In genomic region chr1:160628799-160629263, GRCh38 we compare ENCODE assay signal across 17 cellular contexts. TPM values are rescaled to one million over a fixed set of nuclear protein-coding genes. Genes with fewer than 3 reads are reported as not detected.
A peak's percentile ranks its signal among the peaks of the same experiment; 100 is the strongest.
DNase-seq lines count a peak whose midpoint lies in the region; ATAC-seq and TF ChIP-seq lines count a peak whose summit lies in the region.
"Had no signal": no experiment of that assay in that cellular context is flagged by ENCODE, and none has a peak within 500 bp of the region (broad histone marks: within the 10 kb centered on the region; RNA-seq: fewer than 3 reads in every experiment).

No MANE protein-coding gene starts in this region.

- peaks cover 13% of the 10 kb centered on the region for H3K27me3 Mint-ChIP-seq in type B pancreatic cell

- DNase-seq in DND-41 (peak; percentile 78), type B pancreatic cell (ENCODE audit: extremely low spot score, unreplicated experiment) (no peak), cortex of kidney (lab: John Stamatoyannopoulos, UW) (no peak), NCI-H146 treated with DMSO at 0.1 percent for 48 hours (lab: John Stamatoyannopoulos, UW; ENCODE audit: unreplicated experiment) (no peak)
- DNase-seq in activated naive CD4-positive, alpha-beta T cell treated with anti-CD3 and anti-CD28 coated beads, Interleukin-2, amount 50 U/mL, for 72 hours (ENCODE audit: low spot score in 2 of 2), result no peak
- DNase-seq: adrenal gland, HCEC 1CT, head of caudate nucleus, left cardiac atrium, NCI-H1436 treated with DMSO at 0.1 percent for 48 hours, PC-3 had no signal

- no peaks in the 10 kb centered on the region for H4K20me1 ChIP-seq in DND-41 (ENCODE audit: insufficient read depth, low read length)

- peaks cover 40 to 84% of the 10 kb centered on the region in 2 donors for H3K36me3 Mint-ChIP-seq in activated naive CD4-positive, alpha-beta T cell treated with anti-CD3 and anti-CD28 coated beads, Interleukin-2, amount 50 U/mL, for 72 hours
- no peaks in the 10 kb centered on the region for H3K36me3 Mint-ChIP-seq in type B pancreatic cell

- H3K4me3 Mint-ChIP-seq in type B pancreatic cell, result no peak overlapping the region

- H3K9me3 ChIP-seq in DND-41 (ENCODE audit: insufficient read depth, low read length, severe bottlenecking), result no peaks in the 10 kb centered on the region
- no peaks in the 10 kb centered on the region for H3K9me3 ChIP-seq in KOPT-K1 (ENCODE audit: insufficient read depth, low read length, poor library complexity, severe bottlenecking)
- H3K9me3 ChIP-seq in skeletal muscle tissue (ENCODE audit: control insufficient read depth in 3 of 3, low read length in 3 of 3), result no peaks in the 10 kb centered on the region
- H3K9me3 ChIP-seq: adrenal gland, prostate gland, vagina had no signal

- H3K9ac ChIP-seq in DND-41 (ENCODE audit: low read depth, low read length) (peak overlapping the region; percentile 61), skeletal muscle tissue (ENCODE audit: low read depth in 1 of 3, low read length in 3 of 3) (no peak overlapping the region)
- H3K9ac ChIP-seq: KMS-11 had no signal

- peak overlapping the region; percentile 68 for H2AFZ ChIP-seq in DND-41 (ENCODE audit: low read depth, low read length)

- no peaks in the 10 kb centered on the region for H3K27me3 ChIP-seq in DND-41 (ENCODE audit: insufficient read depth, low read length, poor library complexity)
- H3K27me3 ChIP-seq in skeletal muscle tissue (ENCODE audit: control insufficient read depth in 3 of 3, insufficient read depth in 3 of 3, low read length in 3 of 3), result no peaks in the 10 kb centered on the region
- H3K27me3 ChIP-seq: adrenal gland, vagina had no signal

- H3K4me3 ChIP-seq in DND-41 (ENCODE audit: low read depth in 1 of 2, low read length in 2 of 2) (peak overlapping the region in 1 of 2 experiments; percentile 46; a peak in 2 of 4 replicates), skeletal muscle tissue (ENCODE audit: low read length in 3 of 3) (no peak overlapping the region)
- H3K4me3 ChIP-seq: adrenal gland, prostate gland, vagina had no signal

- H3K4me2 ChIP-seq in DND-41 (ENCODE audit: insufficient read depth, low read length), result peak overlapping the region; percentile 64
- H3K4me2 ChIP-seq: KMS-11 had no signal

- H3K27ac Mint-ChIP-seq in activated naive CD4-positive, alpha-beta T cell treated with anti-CD3 and anti-CD28 coated beads, Interleukin-2, amount 50 U/mL, for 72 hours, result peak overlapping the region; percentile 95 to 100
- H3K27ac Mint-ChIP-seq in type B pancreatic cell, result no peak overlapping the region

- H3K4me1 ChIP-seq in DND-41 (ENCODE audit: insufficient read depth, low read length) (peaks cover 93% of the 10 kb centered on the region), skeletal muscle tissue (ENCODE audit: control insufficient read depth in 3 of 3, insufficient read depth in 3 of 3, low read length in 3 of 3) (no peaks in the 10 kb centered on the region)
- H3K4me1 ChIP-seq: prostate gland, vagina had no signal

- peaks cover 20% of the 10 kb centered on the region for H3K4me1 Mint-ChIP-seq in type B pancreatic cell (ENCODE audit: unreplicated experiment)

- H3K27ac ChIP-seq in DND-41 (ENCODE audit: low read length) (peak overlapping the region; percentile 94), KOPT-K1 (ENCODE audit: low read depth, low read length, poor library complexity, severe bottlenecking) (peak overlapping the region; percentile 100), skeletal muscle tissue (ENCODE audit: low read depth, low read length) (peak overlapping the region; percentile 21)
- H3K27ac ChIP-seq: adrenal gland, KMS-11, prostate gland, vagina had no signal

- no peaks in the 10 kb centered on the region for H3K79me2 ChIP-seq in DND-41 (ENCODE audit: insufficient read depth, low read length)

- H3K36me3 ChIP-seq in DND-41 (ENCODE audit: insufficient read depth, low read length) (no peaks in the 10 kb centered on the region), KOPT-K1 (ENCODE audit: insufficient read depth, low read length) (no peaks in the 10 kb centered on the region), skeletal muscle tissue (ENCODE audit: control insufficient read depth in 3 of 3, insufficient read depth in 3 of 3, low read length in 3 of 3) (no peaks in the 10 kb centered on the region)
- H3K36me3 ChIP-seq: adrenal gland, prostate gland, vagina had no signal

- H3K9me3 Mint-ChIP-seq in activated naive CD4-positive, alpha-beta T cell treated with anti-CD3 and anti-CD28 coated beads, Interleukin-2, amount 50 U/mL, for 72 hours, result peaks cover 0 to 3% of the 10 kb centered on the region in 2 donors
- H3K9me3 Mint-ChIP-seq in type B pancreatic cell, result no peaks in the 10 kb centered on the region

- peak; percentile 72 for ATAC-seq in DND-41 (ENCODE audit: insufficient read depth, low read depth)
- no peak for ATAC-seq in activated naive CD4-positive, alpha-beta T cell treated with anti-CD3 and anti-CD28 coated beads, Interleukin-2, amount 50 U/mL, for 72 hours
- ATAC-seq: PC-3 had no signal

- TF ChIP-seq CTCF in DND-41 (IDR thresholded peaks at IDR 0.05; ENCODE audit: borderline replicate concordance, extremely low read depth, low read length, poor library complexity, severe bottlenecking) (no peak), type B pancreatic cell (conservative IDR thresholded peaks at IDR 0.05) (no peak)

RNA-seq across cellular contexts. Expression of gene SLAMF1, which starts 18.0 kb away (rescaled TPM):
- total RNA-seq in activated naive CD4-positive, alpha-beta T cell treated with anti-CD3 and anti-CD28 coated beads, Interleukin-2, amount 50 U/mL, for 72 hours, result 10 to 100 TPM; 84.3 to 96.3 TPM
- total RNA-seq in skeletal muscle tissue, result not detected
- not detected in 2 replicates for total RNA-seq in type B pancreatic cell (ENCODE audit: low replicate concordance)
- total RNA-seq: NCI-H460, PC-3 had no signal

RNA-seq across cellular contexts. Expression of gene CD84, which starts 49.5 kb away (rescaled TPM):
- 10 to 100 TPM; 14.9 to 37.0 TPM for total RNA-seq in activated naive CD4-positive, alpha-beta T cell treated with anti-CD3 and anti-CD28 coated beads, Interleukin-2, amount 50 U/mL, for 72 hours
- total RNA-seq in skeletal muscle tissue, result 3.1 TPM
- total RNA-seq in type B pancreatic cell (ENCODE audit: low replicate concordance), result not detected in 2 replicates
- total RNA-seq: NCI-H460, PC-3 had no signal

Comparison
In these comparisons a context has a peak if more than half of its experiments do, and no peak if none do; other contexts are left out.
1. H3K27ac ChIP-seq: peak in every context shown above with its lines; median percentile 100 in KOPT-K1; 94 in DND-41; 21 in skeletal muscle tissue.
2. RNA of gene SLAMF1, which starts 18.0 kb away (total RNA-seq): 84.3 to 96.3 TPM in activated naive CD4-positive, alpha-beta T cell treated with anti-CD3 and anti-CD28 coated beads, Interleukin-2, amount 50 U/mL, for 72 hours; not detected in skeletal muscle tissue (single experiment) and not detected in type B pancreatic cell; every median in the first group is over 10 times any median in the second.